Comparison of ENCODE assay signal across 26 cellular contexts in genomic region chr1:16300436-16300835, GRCh38. TPM values are rescaled to one million over a fixed set of nuclear protein-coding genes. Genes with fewer than 3 reads are reported as not detected.
DNase-seq lines count a peak whose midpoint lies in the region; ATAC-seq, FAIRE-seq and TF ChIP-seq lines count a peak whose summit lies in the region.
"Had no signal": no experiment of that assay in that cellular context is flagged by ENCODE, and none has a peak within 500 bp of the region (broad histone marks: within the 10 kb centered on the region; RNA-seq: fewer than 3 reads in every experiment).

No MANE protein-coding gene starts in this region.

- no peak overlapping the region for H3K14ac ChIP-seq in mesenchymal stem cell (ENCODE audit: low read length in 2 of 2)

- H2BK15ac ChIP-seq in mesenchymal stem cell (ENCODE audit: low read depth, poor library complexity, severe bottlenecking): no peak overlapping the region

- H3K27me3 ChIP-seq in breast epithelium: no peaks in the 10 kb centered on the region
- no peaks in the 10 kb centered on the region for H3K27me3 ChIP-seq in bronchial epithelial cell (ENCODE audit: control insufficient read depth, insufficient read depth, low read length)
- no peaks in the 10 kb centered on the region for H3K27me3 ChIP-seq in gastrocnemius medialis
- no peaks in the 10 kb centered on the region for H3K27me3 ChIP-seq in mesenchymal stem cell (ENCODE audit: control insufficient read depth in 1 of 2, insufficient read depth in 1 of 2, low read length in 2 of 2)
- H3K27me3 ChIP-seq: stomach, tibial artery had no signal

- FAIRE-seq in bronchial epithelial cell (lab: Jason Lieb, UNC): no peak
- FAIRE-seq: small intestine had no signal

- H2AFZ ChIP-seq in mesenchymal stem cell (ENCODE audit: low read depth, low read length): no peak overlapping the region

- H3K27me3 Mint-ChIP-seq in MCF 10A (ENCODE audit: insufficient read depth, unreplicated experiment): no peaks in the 10 kb centered on the region
- H3K27me3 Mint-ChIP-seq: B cell; naive thymus-derived CD8-positive, alpha-beta T cell had no signal

- TF ChIP-seq CTCF in MCF 10A (IDR thresholded peaks at IDR 0.05; ENCODE audit: unreplicated experiment) (no peak), breast epithelium (IDR thresholded peaks at IDR 0.05) (no peak), bronchial epithelial cell (IDR thresholded peaks at IDR 0.05; ENCODE audit: insufficient read depth, low read length, severe bottlenecking) (no peak), gastrocnemius medialis (IDR thresholded peaks at IDR 0.05 in 4 of 5, conservative IDR thresholded peaks at IDR 0.05 in 1 of 5) (no peak)

- H3K4me3 ChIP-seq in breast epithelium: no peak overlapping the region
- H3K4me3 ChIP-seq in bronchial epithelial cell (ENCODE audit: low read depth, low read length): no peak overlapping the region
- H3K4me3 ChIP-seq in gastrocnemius medialis: no peak overlapping the region
- no peak overlapping the region for H3K4me3 ChIP-seq in mesenchymal stem cell (ENCODE audit: insufficient read depth in 1 of 2, low read depth in 1 of 2, low read length in 2 of 2)
- H3K4me3 ChIP-seq: stomach, tibial artery had no signal

- no peak overlapping the region for H3K23ac ChIP-seq in mesenchymal stem cell (ENCODE audit: low read length in 2 of 2)

- no peak overlapping the region for H3K4me2 ChIP-seq in mesenchymal stem cell (ENCODE audit: low read length, poor library complexity, severe bottlenecking)

- TF ChIP-seq POLR2A in breast epithelium (IDR thresholded peaks at IDR 0.05): no peak
- TF ChIP-seq POLR2A in gastrocnemius medialis (IDR thresholded peaks at IDR 0.05): no peak

- no peak overlapping the region for H3K18ac ChIP-seq in mesenchymal stem cell (ENCODE audit: low read depth in 1 of 2, low read length in 2 of 2)

- CTCF ChIA-PET in MCF 10A (lab: Yijun Ruan, JAX): interaction anchor here (0.6 kb wide), 1 partner anchor 68 kb away, joined by 3 read pairs; no protein-coding TSS in a partner anchor

- DNase-seq in MCF 10A (ENCODE audit: unreplicated experiment): peak; percentile 80
- no peak for DNase-seq in breast epithelium (ENCODE audit: low spot score in 2 of 2)
- peak; percentile 98 for DNase-seq in bronchial epithelial cell (ENCODE audit: low read depth)
- DNase-seq in left ventricle myocardium superior: no peak
- peak in 1 of 2 donors; percentile 25 for DNase-seq in gastrocnemius medialis
- no peak for DNase-seq in activated T-cell treated with anti-CD3 and anti-CD28 coated beads, Interleukin-2, amount 50 U/mL, for 1 hour
- no peak for DNase-seq in NCI-H2029 treated with DMSO at 0.1 percent for 48 hours (lab: John Stamatoyannopoulos, UW)
- no peak for DNase-seq in mesenchymal stem cell
- DNase-seq: activated CD4-positive, alpha-beta T cell treated with anti-CD3 and anti-CD28 coated beads for 4 hours; activated CD8-positive, alpha-beta memory T cell treated with anti-CD3 and anti-CD28 coated beads for 24 hours; activated effector memory CD4-positive, alpha-beta T cell treated with anti-CD3 and anti-CD28 coated beads, Interleukin-2, amount 50 U/mL, for 16 hours; CD8-positive, alpha-beta T cell; EL; GOT3; left colon; midbrain; naive thymus-derived CD8-positive, alpha-beta T cell; NCI-H1048; NCI-H2029; NCI-H446 treated with DMSO at 0.1 percent for 48 hours; occipital lobe; small intestine; stimulated activated CD4-positive, alpha-beta T cell treated with anti-CD3 and anti-CD28 coated beads, Interleukin-2, amount 100 ng/mL, for 24 hours; stomach; tibial artery had no signal

- no peak overlapping the region for H3K9ac ChIP-seq in mesenchymal stem cell (ENCODE audit: low read length)

- H3K27ac ChIP-seq in breast epithelium (no peak overlapping the region), gastrocnemius medialis (peak overlapping the region in 3 of 4 donors; percentile 48 to 69 (median 51)), mesenchymal stem cell (ENCODE audit: low read length, poor library complexity, severe bottlenecking) (no peak overlapping the region)

- H3K36me3 ChIP-seq in breast epithelium (no peaks in the 10 kb centered on the region), bronchial epithelial cell (ENCODE audit: control insufficient read depth, insufficient read depth, low read length) (peaks cover 9% of the 10 kb centered on the region), gastrocnemius medialis (peaks cover 0 to 37% of the 10 kb centered on the region in 2 donors), mesenchymal stem cell (ENCODE audit: control insufficient read depth in 1 of 2, insufficient read depth in 2 of 2, low read depth in 1 of 2, low read length in 2 of 2) (peaks cover 26 to 49% of the 10 kb centered on the region in 2 experiments)

- H3K36me3 Mint-ChIP-seq in MCF 10A (ENCODE audit: insufficient read depth, unreplicated experiment): peaks cover 88% of the 10 kb centered on the region

- H3K79me1 ChIP-seq in mesenchymal stem cell (replicated peaks; ENCODE audit: low read length, poor library complexity, severe bottlenecking): peaks cover 14% of the 10 kb centered on the region

- POLR2A ChIA-PET in MCF 10A (lab: Yijun Ruan, JAX): interaction anchor here (0.6 to 0.7 kb wide), 2 partner anchors 9 to 52 kb away, joined by 3 to 5 read pairs; partner anchors contain the start of gene FBXO42

- no peak overlapping the region for H2BK12ac ChIP-seq in mesenchymal stem cell (ENCODE audit: low read length in 2 of 2)

- H3K4me1 Mint-ChIP-seq in MCF 10A (ENCODE audit: insufficient read depth, unreplicated experiment): peaks cover 6% of the 10 kb centered on the region
- H3K4me1 Mint-ChIP-seq: B cell had no signal

- H3K9me3 Mint-ChIP-seq in MCF 10A (ENCODE audit: unreplicated experiment): no peaks in the 10 kb centered on the region
- H3K9me3 Mint-ChIP-seq: CD8-positive, alpha-beta T cell; naive thymus-derived CD8-positive, alpha-beta T cell had no signal

- in situ Hi-C loops in gastrocnemius medialis (cut with MboI; ENCODE audit: low sequenced_read_pairs in 4 of 4): no loop called here

- H4K91ac ChIP-seq in mesenchymal stem cell (ENCODE audit: low read length): no peak overlapping the region

- H2AK5ac ChIP-seq in mesenchymal stem cell (ENCODE audit: low read length, severe bottlenecking): no peak overlapping the region

- no peak overlapping the region for H3K4ac ChIP-seq in mesenchymal stem cell (ENCODE audit: low read depth in 1 of 2, low read length in 2 of 2)

- H3K9me3 ChIP-seq in breast epithelium (no peaks in the 10 kb centered on the region), gastrocnemius medialis (no peaks in the 10 kb centered on the region), mesenchymal stem cell (ENCODE audit: control insufficient read depth, low read length) (no peaks in the 10 kb centered on the region)
- H3K9me3 ChIP-seq: stomach, tibial artery had no signal

- no TSS peak for BruUV-seq in MCF 10A (replicated peaks; lab: Mats Ljungman, UMichigan)

- no peaks in the 10 kb centered on the region for H3K4me1 ChIP-seq in breast epithelium
- peaks cover 8 to 18% of the 10 kb centered on the region in 2 donors for H3K4me1 ChIP-seq in gastrocnemius medialis
- peaks cover 1% of the 10 kb centered on the region for H3K4me1 ChIP-seq in mesenchymal stem cell (ENCODE audit: control insufficient read depth, insufficient read depth, low read depth, low read length)

- H3K27ac Mint-ChIP-seq in MCF 10A (ENCODE audit: low read depth, unreplicated experiment): no peak overlapping the region
- H3K27ac Mint-ChIP-seq: B cell; CD8-positive, alpha-beta T cell; naive thymus-derived CD8-positive, alpha-beta T cell had no signal

- no peak overlapping the region for H3K4me3 Mint-ChIP-seq in MCF 10A (ENCODE audit: unreplicated experiment)
- H3K4me3 Mint-ChIP-seq: B cell; CD8-positive, alpha-beta T cell; naive thymus-derived CD8-positive, alpha-beta T cell had no signal

- peak; percentile 83 for ATAC-seq in left ventricle myocardium superior
- ATAC-seq in gastrocnemius medialis: peak; percentile 42 to 73
- ATAC-seq: CD8-positive, alpha-beta T cell; left colon; naive thymus-derived CD8-positive, alpha-beta T cell had no signal

- no peak overlapping the region for H2BK120ac ChIP-seq in mesenchymal stem cell (ENCODE audit: low read depth, low read length)

- H2BK5ac ChIP-seq in mesenchymal stem cell (ENCODE audit: low read depth, low read length, poor library complexity, severe bottlenecking): no peak overlapping the region

- H4K8ac ChIP-seq in mesenchymal stem cell (ENCODE audit: low read length): no peak overlapping the region

- intact Hi-C loops in MCF 10A (cut with micrococcal nuclease) (no loop called here), breast epithelium (cut with DNase I; ENCODE audit: low total_unique reads) (no loop called here), left ventricle myocardium superior (cut with micrococcal nuclease) (no loop called here), gastrocnemius medialis (cut with DNase I; ENCODE audit: low total_unique reads) (no loop called here)

- 97% methylated on average over 3 of the region's 3 CpGs for WGBS in mesenchymal stem cell

RNA-seq across cellular contexts. Expression of gene FBXO42, which starts 51.8 kb away (rescaled TPM):
- total RNA-seq in MCF 10A (2022) (21.9 and 24.9 TPM in 2 replicates), breast epithelium (10 to 100 TPM; 20.3 to 28.5 (median 26.7) TPM), bronchial epithelial cell (10.8 and 18.1 TPM in 2 replicates), left ventricle myocardium superior (23.1 TPM), gastrocnemius medialis (10 to 100 TPM; 23.1 to 32.4 (median 27.2) TPM)
- 9.7 TPM for polyA plus RNA-seq in mesenchymal stem cell (2013, experiment 1 of 2)
- polyA plus RNA-seq in mesenchymal stem cell (2013, experiment 2 of 2): 9.3 TPM

Comparison
In these comparisons a context has a peak if more than half of its experiments do, and no peak if none do; other contexts are left out.
1. DNase-seq: peak in MCF 10A (single experiment) and bronchial epithelial cell (single experiment); none in breast epithelium (0 of 2), left ventricle myocardium superior (single experiment), activated T-cell treated with anti-CD3 and anti-CD28 coated beads, Interleukin-2, amount 50 U/mL, for 1 hour (single experiment), NCI-H2029 treated with DMSO at 0.1 percent for 48 hours (single experiment) and mesenchymal stem cell (single experiment).
2. H3K27ac ChIP-seq: peak in gastrocnemius medialis (3 of 4); none in breast epithelium (0 of 2) and mesenchymal stem cell (single experiment).